Comparison of ENCODE assay signal across 25 cellular contexts in the genomic region with DNA sequence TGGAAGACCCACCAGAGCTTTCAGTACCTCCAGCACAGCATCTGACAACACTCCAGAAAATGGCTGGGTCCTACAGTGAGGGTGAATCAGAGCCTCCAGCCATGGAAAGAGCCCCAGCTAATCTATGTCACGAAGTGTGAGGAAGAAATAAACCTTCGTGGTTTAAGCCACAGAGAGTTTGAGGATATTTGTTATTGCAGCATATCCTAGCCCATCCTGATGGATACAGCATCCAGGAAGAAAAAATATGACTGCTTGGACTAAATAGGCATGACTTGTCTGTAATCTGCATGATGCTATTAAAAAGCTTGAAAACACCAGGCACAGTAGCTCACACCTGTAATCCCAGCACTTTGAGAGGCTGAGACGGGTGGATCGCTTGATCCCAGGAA. TPM values are rescaled to one million over a fixed set of nuclear protein-coding genes. Genes with fewer than 3 reads are reported as not detected.
"Had no signal": no experiment of that assay in that cellular context is flagged by ENCODE, and none has a peak within 500 bp of the region (broad histone marks: within the 10 kb centered on the region; RNA-seq: fewer than 3 reads in every experiment).

No MANE protein-coding gene starts in this region.

- H3K4me1 ChIP-seq: Peyer's patch had no signal

- FAIRE-seq: astrocyte had no signal

- H3K36me3 ChIP-seq: cardiac muscle cell, Peyer's patch had no signal

- H3K4me3 ChIP-seq: cardiac muscle cell, Peyer's patch had no signal

- H3K9me3 ChIP-seq: Peyer's patch had no signal

- DNase-seq: activated CD4-positive, alpha-beta T cell treated with anti-CD3 and anti-CD28 coated beads, Interleukin-2, amount 10 ng/mL, durations not matched to agents 24 days and 14 days; activated CD4-positive, alpha-beta T cell treated with anti-CD3 and anti-CD28 coated beads, Interleukin-2, amount 50 U/mL, for 48 hours; activated CD4-positive, CD25-positive, alpha-beta regulatory T cell treated with anti-CD3 and anti-CD28 coated beads, Interleukin-2, amount 50 U/mL, for 72 hours; activated CD8-positive, alpha-beta memory T cell treated with anti-CD3 and anti-CD28 coated beads, Interleukin-2, amount 10 ng/mL, durations not matched to agents 7 days and 5 days; activated effector memory CD4-positive, alpha-beta T cell treated with Interleukin-2 at 50 U/mL for 16 hours; activated naive CD4-positive, alpha-beta T cell; activated T-cell treated with anti-CD3 and anti-CD28 coated beads, Interleukin-2, amount 50 U/mL, for 24 hours; amygdala; NCI-H1105 treated with DMSO at 0.1 percent for 48 hours; NCI-H1436 treated with DMSO at 0.1 percent for 48 hours; NCI-H187; NCI-H2081; NCI-H510A treated with DMSO at 0.1 percent for 48 hours; NCI-H69; NK-92 treated with Interleukin-12 subunit alpha and Interleukin-12 subunit beta, amount 100 ng/mL, for 24 hours; Peyer's patch; SHP77 treated with DMSO at 0.1 percent for 48 hours; T-helper 17 cell; T-helper 9 cell had no signal

- H3K27ac ChIP-seq: cardiac muscle cell, Peyer's patch, RWPE1 had no signal

- H3K27me3 ChIP-seq: cardiac muscle cell, Peyer's patch had no signal

- ATAC-seq: activated CD8-positive, alpha-beta memory T cell treated with anti-CD3 and anti-CD28 coated beads, Interleukin-2, amount 10 ng/mL, durations not matched to agents 7 days and 5 days; T-helper 17 cell; WTC11 had no signal

RNA-seq across cellular contexts. Expression of a gene that starts 13.3 kb away (rescaled TPM):
- total RNA-seq: activated CD4-positive, alpha-beta T cell treated with anti-CD3 and anti-CD28 coated beads, Interleukin-2, amount 10 ng/mL, durations not matched to agents 24 days and 14 days; astrocyte; cardiac muscle cell; Peyer's patch; T-helper 17 cell; WTC11 had no signal
- polyA plus RNA-seq: cardiac muscle cell had no signal

RNA-seq across cellular contexts. Expression of a gene that starts 19.0 kb away (rescaled TPM):
- total RNA-seq: activated CD4-positive, alpha-beta T cell treated with anti-CD3 and anti-CD28 coated beads, Interleukin-2, amount 10 ng/mL, durations not matched to agents 24 days and 14 days; activated CD8-positive, alpha-beta memory T cell treated with anti-CD3 and anti-CD28 coated beads, Interleukin-2, amount 10 ng/mL, durations not matched to agents 7 days and 5 days; activated T-helper 1 cell treated with anti-CD3 and anti-CD28 coated beads, Interleukin-12 subunit alpha, Interleukin-12 subunit beta, Interleukin-2, Interleukin-4 antibody, amounts not matched to agents 30 ng/mL and 10 ng/mL and 1 ng/mL, durations not matched to agents 14 hours and 24 hours and 36 hours; T-helper 17 cell had no signal

RNA-seq across cellular contexts. Expression of a gene that starts 32.7 kb away (rescaled TPM):
- total RNA-seq: astrocyte, SK-MEL-5, T-helper 17 cell had no signal
